Comparison of ENCODE assay signal across 1 cellular context in genomic region chr5:59799668-59800374, GRCh38.
TF ChIP-seq lines count a peak whose summit lies in the region.

No MANE protein-coding gene starts in this region.

TF ChIP-seq in HCT116, 20 proteins besides CTCF, POLR2A, EP300 and RAD21 (continued from another document):
- TF ChIP-seq, protein P1, sequence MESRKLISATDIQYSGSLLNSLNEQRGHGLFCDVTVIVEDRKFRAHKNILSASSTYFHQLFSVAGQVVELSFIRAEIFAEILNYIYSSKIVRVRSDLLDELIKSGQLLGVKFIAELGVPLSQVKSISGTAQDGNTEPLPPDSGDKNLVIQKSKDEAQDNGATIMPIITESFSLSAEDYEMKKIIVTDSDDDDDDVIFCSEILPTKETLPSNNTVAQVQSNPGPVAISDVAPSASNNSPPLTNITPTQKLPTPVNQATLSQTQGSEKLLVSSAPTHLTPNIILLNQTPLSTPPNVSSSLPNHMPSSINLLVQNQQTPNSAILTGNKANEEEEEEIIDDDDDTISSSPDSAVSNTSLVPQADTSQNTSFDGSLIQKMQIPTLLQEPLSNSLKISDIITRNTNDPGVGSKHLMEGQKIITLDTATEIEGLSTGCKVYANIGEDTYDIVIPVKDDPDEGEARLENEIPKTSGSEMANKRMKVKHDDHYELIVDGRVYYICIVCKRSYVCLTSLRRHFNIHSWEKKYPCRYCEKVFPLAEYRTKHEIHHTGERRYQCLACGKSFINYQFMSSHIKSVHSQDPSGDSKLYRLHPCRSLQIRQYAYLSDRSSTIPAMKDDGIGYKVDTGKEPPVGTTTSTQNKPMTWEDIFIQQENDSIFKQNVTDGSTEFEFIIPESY (IDR thresholded peaks at IDR 0.05; ENCODE audit: extremely low read depth, insufficient replicate concordance, low read length): no peak
- TF ChIP-seq POLR2AphosphoS5 (IDR thresholded peaks at IDR 0.05; ENCODE audit: low read depth, low read length) (no peak), TCF7L2 (IDR thresholded peaks at IDR 0.05; ENCODE audit: borderline replicate concordance, extremely low read depth, insufficient read depth, insufficient read length) (no peak), JUND (IDR thresholded peaks at IDR 0.05) (no peak), EZH2 (IDR thresholded peaks at IDR 0.05) (no peak), ELF1 (IDR thresholded peaks at IDR 0.05; ENCODE audit: borderline replicate concordance, low read depth) (no peak), SIN3A (IDR thresholded peaks at IDR 0.05; ENCODE audit: low read depth) (no peak), ATF3 (IDR thresholded peaks at IDR 0.05) (no peak), CEBPB (IDR thresholded peaks at IDR 0.05; ENCODE audit: low read depth) (no peak), CBX3 (IDR thresholded peaks at IDR 0.05; ENCODE audit: low read depth) (no peak), SRF (IDR thresholded peaks at IDR 0.05; ENCODE audit: low read depth) (no peak), SP1 (IDR thresholded peaks at IDR 0.05; ENCODE audit: low read depth) (no peak), EZH2phosphoT487 (IDR thresholded peaks at IDR 0.05; ENCODE audit: borderline replicate concordance) (no peak), FOSL1 (IDR thresholded peaks at IDR 0.05; ENCODE audit: low read depth) (no peak), MAX (IDR thresholded peaks at IDR 0.05) (no peak), ZNF274 (IDR thresholded peaks at IDR 0.05; ENCODE audit: low read depth, low read length) (no peak)
